ENCODE assay signal across 9 cellular contexts in genomic region chr7:128790297-128791037, GRCh38. TPM values are rescaled to one million over a fixed set of nuclear protein-coding genes. Genes with fewer than 3 reads are reported as not detected.
DNase-seq lines count a peak whose midpoint lies in the region; ATAC-seq and TF ChIP-seq lines count a peak whose summit lies in the region.
"Had no signal": no experiment of that assay in that cellular context is flagged by ENCODE, and none has a peak within 500 bp of the region (broad histone marks: within the 10 kb centered on the region; RNA-seq: fewer than 3 reads in every experiment).

No MANE protein-coding gene starts in this region.

- peak overlapping the region in 1 of 2 donors; percentile 81 for H3K9ac ChIP-seq in colonic mucosa (ENCODE audit: low read depth in 2 of 2, low read length in 2 of 2)

- H3K36me3 ChIP-seq in colonic mucosa (no peaks in the 10 kb centered on the region), mucosa of descending colon (ENCODE audit: low read depth) (no peaks in the 10 kb centered on the region)

- H3K9me3 ChIP-seq in colonic mucosa (no peaks in the 10 kb centered on the region), mucosa of descending colon (no peaks in the 10 kb centered on the region)

- H3K4me3 ChIP-seq in colonic mucosa (peak overlapping the region; percentile 89), mucosa of descending colon (peak overlapping the region; percentile 44)

- ATAC-seq in GM18868 (IDR thresholded peaks at IDR 0.05; ENCODE audit: unreplicated experiment): peak; percentile 9
- peak; percentile 25 for ATAC-seq in HG03521 (IDR thresholded peaks at IDR 0.05; ENCODE audit: unreplicated experiment)
- ATAC-seq in mucosa of descending colon: no peak
- ATAC-seq in HG03432 (IDR thresholded peaks at IDR 0.05; ENCODE audit: unreplicated experiment): no peak
- ATAC-seq in HG02970 (IDR thresholded peaks at IDR 0.05; ENCODE audit: low FRiP score, unreplicated experiment): no peak

- peaks cover 4% of the 10 kb centered on the region for H3K4me1 ChIP-seq in colonic mucosa
- peaks cover 2% of the 10 kb centered on the region for H3K4me1 ChIP-seq in mucosa of descending colon (ENCODE audit: low read depth)

- no peak overlapping the region for H3K27ac ChIP-seq in colonic mucosa

- intact Hi-C loops in colonic mucosa (cut with DNase I): no loop called here
- intact Hi-C loops in mucosa of descending colon (cut with DNase I, micrococcal nuclease): no loop called here

- H3K27me3 ChIP-seq in colonic mucosa: no peaks in the 10 kb centered on the region

- TF ChIP-seq CTCF in colonic mucosa (IDR thresholded peaks at IDR 0.05) (no peak), mucosa of descending colon (IDR thresholded peaks at IDR 0.05) (no peak)

- DNase-seq in colonic mucosa: no peak
- peak in 1 of 3 donors; percentile 45 for DNase-seq in mucosa of descending colon
- no peak for DNase-seq in HUDEP-2 (lab: John Stamatoyannopoulos, UW; ENCODE audit: unreplicated experiment in 76 of 76)
- DNase-seq in NOMO-1 (lab: John Stamatoyannopoulos, UW; ENCODE audit: unreplicated experiment in 2 of 2): no peak

RNA-seq across cellular contexts. Expression of gene CCDC136, which starts 1.3 kb away (rescaled TPM):
- total RNA-seq in colonic mucosa: 1 to 10 TPM in 1 of 2 donors, under 1 TPM in 1; 0.64 to 5.8 TPM
- 10 to 100 TPM in 1 of 3 donors, 1 to 10 TPM in 2; 2.1 to 37.7 (median 4.1) TPM for total RNA-seq in mucosa of descending colon

RNA-seq across cellular contexts. Expression of gene OPN1SW, which starts 14.9 kb away (rescaled TPM):
- total RNA-seq in colonic mucosa (not detected), mucosa of descending colon (not detected)
- total RNA-seq: T-helper 1 cell treated with Interleukin-12 subunit alpha and Interleukin-12 subunit beta and Interleukin-4 antibody, amounts not matched to agents 30 ng/mL and 1 ng/mL, for 36 hours had no signal

RNA-seq across cellular contexts. Expression of gene FLNC, which starts 39.7 kb away (rescaled TPM):
- total RNA-seq in colonic mucosa: 10 to 100 TPM in 1 of 2 donors, 1 to 10 TPM in 1; 4.5 to 88.6 TPM
- 100 to 1,000 TPM in 1 of 3 donors, 10 to 100 TPM in 1, 1 to 10 TPM in 1; 6.9 to 267 (median 15.0) TPM for total RNA-seq in mucosa of descending colon

RNA-seq across cellular contexts. Expression of gene CALU, which starts 51.3 kb away (rescaled TPM):
- total RNA-seq in colonic mucosa (10 to 100 TPM; 47.9 to 63.8 TPM), mucosa of descending colon (100 to 1,000 TPM in 1 of 3 donors, 10 to 100 TPM in 2; 20.6 to 133 (median 54.4) TPM)

Comparison
In these comparisons a context has a peak if more than half of its experiments do, and no peak if none do; other contexts are left out.
1. ATAC-seq: peak in GM18868 (single experiment) and HG03521 (single experiment); none in mucosa of descending colon (single experiment), HG03432 (single experiment) and HG02970 (single experiment).